ENCODE assay signal across 10 cellular contexts in genomic region chr6:72748759-72749158, GRCh38.
DNase-seq lines count a peak whose midpoint lies in the region; ATAC-seq and TF ChIP-seq lines count a peak whose summit lies in the region.
"Had no signal": no experiment of that assay in that cellular context is flagged by ENCODE, and none has a peak within 500 bp of the region (broad histone marks: within the 10 kb centered on the region; RNA-seq: fewer than 3 reads in every experiment).

No MANE protein-coding gene starts in this region.

- no peak for TF ChIP-seq CTCF in right lobe of liver (IDR thresholded peaks at IDR 0.05)

- DNase-seq in activated CD8-positive, alpha-beta memory T cell treated with anti-CD3 and anti-CD28 coated beads, Interleukin-2, amount 10 ng/mL, durations not matched to agents 7 days and 5 days: peak; percentile 43
- DNase-seq in activated CD8-positive, alpha-beta memory T cell treated with anti-CD3 and anti-CD28 coated beads, Interleukin-2, amount 50 U/mL, for 4 hours: no peak
- peak; percentile 84 for DNase-seq in astrocyte of the hippocampus (ENCODE audit: low read depth, low spot score)
- peak; percentile 8 to 17 for DNase-seq in stimulated activated CD8-positive, alpha-beta memory T cell treated with anti-CD3 and anti-CD28 coated beads, Interleukin-2, amount 100 ng/mL, for 48 hours (ENCODE audit: low read depth in 2 of 2)
- no peak for DNase-seq in NCI-H1436 treated with DMSO at 0.1 percent for 48 hours (lab: John Stamatoyannopoulos, UW)
- DNase-seq in right lobe of liver: no peak
- DNase-seq in GM19238 (ENCODE audit: insufficient read length, low spot score): no peak
- DNase-seq: spleen had no signal

- peaks cover 4% of the 10 kb centered on the region for H3K4me1 Mint-ChIP-seq in activated CD8-positive, alpha-beta memory T cell treated with anti-CD3 and anti-CD28 coated beads, Interleukin-2, amount 10 ng/mL, durations not matched to agents 7 days and 5 days

- TF ChIP-seq POLR2A in right lobe of liver (IDR thresholded peaks at IDR 0.05): no peak

- H3K9me3 Mint-ChIP-seq in activated CD8-positive, alpha-beta memory T cell treated with anti-CD3 and anti-CD28 coated beads, Interleukin-2, amount 10 ng/mL, durations not matched to agents 7 days and 5 days (ENCODE audit: low read depth): no peaks in the 10 kb centered on the region

- H3K4me1 ChIP-seq in right lobe of liver: no peaks in the 10 kb centered on the region
- H3K4me1 ChIP-seq: BLaER1 treated with 17β-estradiol and CSF1 and Interleukin-3, amounts not matched to agents 10 nM and 100 nM; spleen had no signal

- no peaks in the 10 kb centered on the region for H3K27me3 ChIP-seq in right lobe of liver
- H3K27me3 ChIP-seq: BLaER1 treated with 17β-estradiol and CSF1 and Interleukin-3, amounts not matched to agents 10 nM and 100 nM; spleen had no signal

- H3K36me3 Mint-ChIP-seq in activated CD8-positive, alpha-beta memory T cell treated with anti-CD3 and anti-CD28 coated beads, Interleukin-2, amount 10 ng/mL, durations not matched to agents 7 days and 5 days: peaks cover 1% of the 10 kb centered on the region

- H3K27ac Mint-ChIP-seq in activated CD8-positive, alpha-beta memory T cell treated with anti-CD3 and anti-CD28 coated beads, Interleukin-2, amount 10 ng/mL, durations not matched to agents 7 days and 5 days: no peak overlapping the region

- 29% methylated on average over 1 of the region's 1 CpG for WGBS in right lobe of liver (ENCODE audit: insufficient coverage, low coverage, low lambda C conversion rate, missing lambda C conversion rate)

- CTCF ChIA-PET in activated CD8-positive, alpha-beta memory T cell treated with anti-CD3 and anti-CD28 coated beads, Interleukin-2, amount 10 ng/mL, durations not matched to agents 7 days and 5 days (lab: Charles Lee): no interaction called here

- H3K27ac ChIP-seq in right lobe of liver: no peak overlapping the region
- H3K27ac ChIP-seq: spleen had no signal

- intact Hi-C loops in right lobe of liver (cut with DNase I): no loop called here

- no peak overlapping the region for H3K4me3 Mint-ChIP-seq in activated CD8-positive, alpha-beta memory T cell treated with anti-CD3 and anti-CD28 coated beads, Interleukin-2, amount 10 ng/mL, durations not matched to agents 7 days and 5 days

- ATAC-seq in activated CD8-positive, alpha-beta memory T cell treated with anti-CD3 and anti-CD28 coated beads, Interleukin-2, amount 10 ng/mL, durations not matched to agents 7 days and 5 days: no peak
- ATAC-seq in HG03469 (IDR thresholded peaks at IDR 0.05; ENCODE audit: unreplicated experiment) (peak; percentile 69), right lobe of liver (no peak)

- no peaks in the 10 kb centered on the region for H3K36me3 ChIP-seq in right lobe of liver
- H3K36me3 ChIP-seq: spleen had no signal

- H3K27me3 Mint-ChIP-seq in activated CD8-positive, alpha-beta memory T cell treated with anti-CD3 and anti-CD28 coated beads, Interleukin-2, amount 10 ng/mL, durations not matched to agents 7 days and 5 days: no peaks in the 10 kb centered on the region

- no peaks in the 10 kb centered on the region for H3K9me3 ChIP-seq in right lobe of liver
- H3K9me3 ChIP-seq: spleen had no signal

- no peak overlapping the region for H3K4me3 ChIP-seq in right lobe of liver
- H3K4me3 ChIP-seq: BLaER1 treated with 17β-estradiol and CSF1 and Interleukin-3, amounts not matched to agents 10 nM and 100 nM; spleen had no signal

Comparison
In these comparisons a context has a peak if more than half of its experiments do, and no peak if none do; other contexts are left out.
1. DNase-seq: peak in activated CD8-positive, alpha-beta memory T cell treated with anti-CD3 and anti-CD28 coated beads, Interleukin-2, amount 10 ng/mL, durations not matched to agents 7 days and 5 days (single experiment), astrocyte of the hippocampus (single experiment) and stimulated activated CD8-positive, alpha-beta memory T cell treated with anti-CD3 and anti-CD28 coated beads, Interleukin-2, amount 100 ng/mL, for 48 hours (2 of 2); none in activated CD8-positive, alpha-beta memory T cell treated with anti-CD3 and anti-CD28 coated beads, Interleukin-2, amount 50 U/mL, for 4 hours (single experiment), NCI-H1436 treated with DMSO at 0.1 percent for 48 hours (single experiment), right lobe of liver (0 of 3) and GM19238 (single experiment).